12 cellular contexts compared by ENCODE assay signal in the genomic region with DNA sequence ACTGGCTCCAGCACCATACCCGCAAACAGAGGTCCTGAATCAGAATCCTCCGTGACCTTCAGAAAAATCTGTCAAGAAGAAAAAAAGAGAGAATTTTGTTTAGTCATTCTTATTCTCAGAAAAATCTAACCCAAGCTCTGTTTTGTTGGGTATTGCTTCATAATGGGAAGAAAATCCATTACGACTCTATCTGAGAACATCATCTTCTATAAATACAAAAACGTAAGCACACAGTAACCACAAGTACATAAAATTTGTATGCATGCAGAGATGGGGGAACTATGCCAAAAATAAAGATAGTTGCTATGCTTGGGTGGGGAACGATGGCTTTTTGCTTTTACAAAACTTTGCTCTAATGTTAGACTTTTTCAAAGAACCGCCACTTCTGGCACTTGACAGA.
DNase-seq lines count a peak whose midpoint lies in the region; ATAC-seq and TF ChIP-seq lines count a peak whose summit lies in the region.
"Had no signal": no experiment of that assay in that cellular context is flagged by ENCODE, and none has a peak within 500 bp of the region (broad histone marks: within the 10 kb centered on the region; RNA-seq: fewer than 3 reads in every experiment).

No MANE protein-coding gene starts in this region.

- no peak overlapping the region for H3K4me3 ChIP-seq in gastroesophageal sphincter
- no peak overlapping the region for H3K4me3 ChIP-seq in tibial nerve
- H3K4me3 ChIP-seq: pancreas had no signal

- peaks cover 37% of the 10 kb centered on the region for H3K27me3 Mint-ChIP-seq in activated CD4-positive, alpha-beta memory T cell treated with anti-CD3 and anti-CD28 coated beads for 36 hours
- peaks cover 37% of the 10 kb centered on the region for H3K27me3 Mint-ChIP-seq in activated CD4-positive, alpha-beta memory T cell treated with anti-CD3 and anti-CD28 coated beads, Interleukin-2, amount 10 ng/mL, durations not matched to agents 7 days and 5 days

- H3K36me3 Mint-ChIP-seq in activated CD4-positive, alpha-beta memory T cell treated with anti-CD3 and anti-CD28 coated beads for 36 hours = no peaks in the 10 kb centered on the region
- H3K36me3 Mint-ChIP-seq in activated CD4-positive, alpha-beta memory T cell treated with anti-CD3 and anti-CD28 coated beads, Interleukin-2, amount 10 ng/mL, durations not matched to agents 7 days and 5 days (ENCODE audit: low read depth) = no peaks in the 10 kb centered on the region

- H3K4me1 ChIP-seq in gastroesophageal sphincter = peaks cover 0 to 7% (median 0%) of the 10 kb centered on the region in 3 donors
- H3K4me1 ChIP-seq in tibial nerve = peaks cover 0 to 36% (median 0%) of the 10 kb centered on the region in 4 donors
- H3K4me1 ChIP-seq: pancreas had no signal

- H3K27ac Mint-ChIP-seq in activated CD4-positive, alpha-beta memory T cell treated with anti-CD3 and anti-CD28 coated beads for 36 hours = peak overlapping the region; percentile 68
- H3K27ac Mint-ChIP-seq in activated CD4-positive, alpha-beta memory T cell treated with anti-CD3 and anti-CD28 coated beads, Interleukin-2, amount 10 ng/mL, durations not matched to agents 7 days and 5 days = no peak overlapping the region
- H3K27ac Mint-ChIP-seq: T-helper 17 cell had no signal

- H3K36me3 ChIP-seq in gastroesophageal sphincter = no peaks in the 10 kb centered on the region
- H3K36me3 ChIP-seq in tibial nerve = no peaks in the 10 kb centered on the region
- H3K36me3 ChIP-seq: pancreas had no signal

- POLR2A ChIA-PET in activated CD4-positive, alpha-beta memory T cell treated with anti-CD3 and anti-CD28 coated beads for 36 hours (lab: Charles Lee) = no interaction called here
- POLR2A ChIA-PET in activated CD4-positive, alpha-beta memory T cell treated with anti-CD3 and anti-CD28 coated beads, Interleukin-2, amount 10 ng/mL, durations not matched to agents 7 days and 5 days (lab: Charles Lee) = interaction anchor here (1.2 kb wide), 1 partner anchor 20 kb away, joined by 3 read pairs; no protein-coding TSS in a partner anchor

- intact Hi-C loops in activated CD4-positive, alpha-beta memory T cell treated with anti-CD3 and anti-CD28 coated beads for 36 hours (cut with micrococcal nuclease) = loop anchor here (1.0 to 10.0 kb wide), 6 partner anchors 129 to 428 kb away; a partner anchor contains a TSS
- intact Hi-C loops in left colon (cut with DNase I, micrococcal nuclease) = no loop called here

- peaks cover 16% of the 10 kb centered on the region for H3K4me1 Mint-ChIP-seq in activated CD4-positive, alpha-beta memory T cell treated with anti-CD3 and anti-CD28 coated beads for 36 hours (ENCODE audit: low read depth)
- H3K4me1 Mint-ChIP-seq in activated CD4-positive, alpha-beta memory T cell treated with anti-CD3 and anti-CD28 coated beads, Interleukin-2, amount 10 ng/mL, durations not matched to agents 7 days and 5 days = peaks cover 11% of the 10 kb centered on the region

- H3K4me3 Mint-ChIP-seq in activated CD4-positive, alpha-beta memory T cell treated with anti-CD3 and anti-CD28 coated beads for 36 hours = no peak overlapping the region
- no peak overlapping the region for H3K4me3 Mint-ChIP-seq in activated CD4-positive, alpha-beta memory T cell treated with anti-CD3 and anti-CD28 coated beads, Interleukin-2, amount 10 ng/mL, durations not matched to agents 7 days and 5 days
- H3K4me3 Mint-ChIP-seq: T-helper 17 cell had no signal

- no peak for DNase-seq in activated CD4-positive, alpha-beta memory T cell treated with anti-CD3 and anti-CD28 coated beads for 36 hours
- no peak for DNase-seq in activated CD4-positive, alpha-beta memory T cell treated with anti-CD3 and anti-CD28 coated beads, Interleukin-2, amount 10 ng/mL, durations not matched to agents 7 days and 5 days
- DNase-seq in amniotic epithelial cell (ENCODE audit: low read depth) (peak; percentile 96), tibial nerve (ENCODE audit: low spot score in 2 of 2) (no peak), left colon (no peak), foreskin melanocyte (no peak), SHP77 treated with DMSO at 0.1 percent for 48 hours (lab: John Stamatoyannopoulos, UW) (no peak)
- DNase-seq: activated T-cell treated with anti-CD3 and anti-CD28 coated beads, Interleukin-2, amount 50 U/mL, for 1 hour; NCI-H2171 treated with DMSO at 0.1 percent for 48 hours; pancreas; T-helper 17 cell had no signal

- no peaks in the 10 kb centered on the region for H3K9me3 Mint-ChIP-seq in activated CD4-positive, alpha-beta memory T cell treated with anti-CD3 and anti-CD28 coated beads for 36 hours
- no peaks in the 10 kb centered on the region for H3K9me3 Mint-ChIP-seq in activated CD4-positive, alpha-beta memory T cell treated with anti-CD3 and anti-CD28 coated beads, Interleukin-2, amount 10 ng/mL, durations not matched to agents 7 days and 5 days

- H3K9me3 ChIP-seq in gastroesophageal sphincter = no peaks in the 10 kb centered on the region
- H3K9me3 ChIP-seq in tibial nerve = no peaks in the 10 kb centered on the region
- H3K9me3 ChIP-seq: pancreas had no signal

- no peak for TF ChIP-seq EP300 in gastroesophageal sphincter (IDR thresholded peaks at IDR 0.05)
- TF ChIP-seq EP300 in tibial nerve (IDR thresholded peaks at IDR 0.05) = peak in 1 of 2 donors; percentile 56

- ATAC-seq in gastroesophageal sphincter (peak; percentile 39), left colon (no peak)
- ATAC-seq: pancreas, T-helper 17 cell had no signal

- H3K27ac ChIP-seq in gastroesophageal sphincter (peak overlapping the region in 3 of 4 donors; percentile 17 to 40 (median 26)), tibial nerve (peak overlapping the region in 3 of 4 donors; percentile 36 to 74 (median 68))
- H3K27ac ChIP-seq: pancreas had no signal

- H3K27me3 ChIP-seq in gastroesophageal sphincter (no peaks in the 10 kb centered on the region), tibial nerve (no peaks in the 10 kb centered on the region)
- H3K27me3 ChIP-seq: pancreas had no signal

- CTCF ChIA-PET in activated CD4-positive, alpha-beta memory T cell treated with anti-CD3 and anti-CD28 coated beads for 36 hours (lab: Charles Lee) = interaction anchor here (1.0 to 7.4 kb wide), 4 partner anchors 9 to 421 kb away, joined by 3 to 66 read pairs (median 10); no protein-coding TSS in a partner anchor
- CTCF ChIA-PET in activated CD4-positive, alpha-beta memory T cell treated with anti-CD3 and anti-CD28 coated beads, Interleukin-2, amount 10 ng/mL, durations not matched to agents 7 days and 5 days (lab: Charles Lee) = interaction anchor here (0.6 to 7.8 kb wide), 5 partner anchors 9 to 427 kb away, joined by 3 to 95 read pairs (median 4); no protein-coding TSS in a partner anchor

- TF ChIP-seq CTCF in gastroesophageal sphincter (IDR thresholded peaks at IDR 0.05) (no peak), tibial nerve (IDR thresholded peaks at IDR 0.05) (no peak)

- WGBS in gastroesophageal sphincter (ENCODE audit: low coverage in 1 of 2), 2 donors = 35 to 48% methylated on average over 4 to 6 of the region's 6 CpGs
- 65 to 71% methylated on average over 6 of the region's 6 CpGs for WGBS in tibial nerve, 2 donors

- TF ChIP-seq POLR2A in gastroesophageal sphincter (IDR thresholded peaks at IDR 0.05) = no peak
- no peak for TF ChIP-seq POLR2A in tibial nerve (IDR thresholded peaks at IDR 0.05)
